2 cellular contexts compared by ENCODE assay signal in genomic region chr21:45388011-45388521, GRCh38.
TF ChIP-seq lines count a peak whose summit lies in the region.

No MANE protein-coding gene starts in this region.

TF ChIP-seq in IMR-90, 13 proteins besides CTCF, POLR2A, EP300 and RAD21:
- no peak for TF ChIP-seq ELK1 (IDR thresholded peaks at IDR 0.05; ENCODE audit: borderline replicate concordance, low read depth, low read length)
- no peak for TF ChIP-seq MAFK (IDR thresholded peaks at IDR 0.05; ENCODE audit: low read depth, low read length)

TF ChIP-seq in GM12891, 5 proteins besides CTCF, POLR2A, EP300 and RAD21:
- TF ChIP-seq TAF1 (IDR thresholded peaks at IDR 0.05; ENCODE audit: low read depth, low read length): no peak
- no peak for TF ChIP-seq POU2F2 (IDR thresholded peaks at IDR 0.05; ENCODE audit: low read depth, low read length)
- no peak for TF ChIP-seq POLR2AphosphoS5 (IDR thresholded peaks at IDR 0.05; ENCODE audit: low read depth, low read length)
- no peak for TF ChIP-seq SPI1 (IDR thresholded peaks at IDR 0.05; ENCODE audit: low read depth, low read length)
- TF ChIP-seq PAX5 (IDR thresholded peaks at IDR 0.05; ENCODE audit: insufficient read depth, low read length, severe bottlenecking): no peak
